In the genomic region with DNA sequence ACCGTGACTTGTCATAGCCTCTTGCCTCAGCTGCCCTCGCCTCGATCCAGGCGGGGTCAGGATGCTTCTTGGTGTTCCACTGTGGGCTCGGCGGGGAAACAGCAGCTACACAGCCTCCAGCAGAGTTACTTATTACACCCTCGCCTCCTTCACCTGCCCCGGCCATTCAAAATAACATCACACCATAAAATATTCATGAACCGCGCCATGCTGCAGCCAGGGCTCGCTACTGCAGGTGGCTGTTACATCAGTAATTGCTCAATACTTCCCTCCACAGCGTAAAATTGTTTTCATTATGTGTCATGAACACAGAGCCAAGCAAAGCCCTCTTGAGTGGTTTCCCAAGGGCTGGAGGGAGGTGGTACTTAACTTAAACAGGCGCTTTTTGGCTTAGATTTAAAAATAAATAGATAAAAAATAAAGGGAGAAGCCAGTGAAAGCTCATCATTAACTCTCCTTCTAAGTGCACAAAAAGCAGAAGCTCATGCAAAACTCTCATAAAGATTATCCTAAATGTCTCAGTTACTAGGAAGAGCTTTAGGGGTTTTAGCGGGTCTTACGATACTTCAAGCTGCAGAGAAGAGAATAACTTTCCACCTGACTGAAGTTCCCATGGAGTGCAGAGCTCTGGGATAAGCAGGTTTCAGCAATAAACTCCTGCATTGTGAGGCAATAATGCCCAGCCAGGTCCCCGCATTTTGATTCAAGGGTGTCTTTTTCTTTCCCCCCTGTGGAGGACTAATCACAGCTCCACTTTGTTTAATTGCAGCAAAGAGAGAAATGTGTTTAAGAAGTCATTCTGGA, we compare ENCODE assay signal across 12 cellular contexts.
DNase-seq lines count a peak whose midpoint lies in the region; ATAC-seq and TF ChIP-seq lines count a peak whose summit lies in the region.
"Had no signal": no experiment of that assay in that cellular context is flagged by ENCODE, and none has a peak within 500 bp of the region (broad histone marks: within the 10 kb centered on the region; RNA-seq: fewer than 3 reads in every experiment).

No MANE protein-coding gene starts in this region.

- TF ChIP-seq CTCF in kidney epithelial cell (IDR thresholded peaks at IDR 0.05; ENCODE audit: insufficient read depth, low read length, poor library complexity, severe bottlenecking): peak; percentile 30
- no peak for TF ChIP-seq CTCF in GM10266 (IDR thresholded peaks at IDR 0.05; ENCODE audit: control insufficient read depth, insufficient read depth, low read depth, missing control alignments)

- peak overlapping the region; percentile 37 for H3K9ac ChIP-seq in NT2/D1 (ENCODE audit: insufficient read length, low read depth)

- H3K36me3 ChIP-seq in NT2/D1 (ENCODE audit: insufficient read depth, insufficient read length, low read length) (no peaks in the 10 kb centered on the region), kidney epithelial cell (ENCODE audit: control insufficient read depth, insufficient read depth, low read length) (no peaks in the 10 kb centered on the region)
- H3K36me3 ChIP-seq: ascending aorta had no signal

- intact Hi-C loops in activated T-helper 2 cell treated with anti-CD3 and anti-CD28 coated beads, Interferon-gamma antibody, Interleukin-2, Interleukin-4, amounts not matched to agents 10 μg/mL and 5 μg/mL and 100 μg/mL, durations not matched to agents 14 hours and 24 hours and 36 hours (cut with micrococcal nuclease): no loop called here

- no peaks in the 10 kb centered on the region for H3K9me3 Mint-ChIP-seq in activated T-helper 2 cell treated with anti-CD3 and anti-CD28 coated beads, Interferon-gamma antibody, Interleukin-2, Interleukin-4, amounts not matched to agents 10 μg/mL and 5 μg/mL and 100 μg/mL, durations not matched to agents 14 hours and 24 hours and 36 hours

- no peak overlapping the region for H3K4me3 Mint-ChIP-seq in activated T-helper 2 cell treated with anti-CD3 and anti-CD28 coated beads, Interferon-gamma antibody, Interleukin-2, Interleukin-4, amounts not matched to agents 10 μg/mL and 5 μg/mL and 100 μg/mL, durations not matched to agents 14 hours and 24 hours and 36 hours (ENCODE audit: low read depth)

- ATAC-seq in GM19395 (IDR thresholded peaks at IDR 0.05; ENCODE audit: unreplicated experiment) (no peak), GM18907 (IDR thresholded peaks at IDR 0.05; ENCODE audit: unreplicated experiment) (no peak)
- ATAC-seq: HCT116 had no signal

- H3K9me3 ChIP-seq in NT2/D1 (ENCODE audit: insufficient read depth, low read length): no peaks in the 10 kb centered on the region
- H3K9me3 ChIP-seq: ascending aorta had no signal

- H3K4me1 Mint-ChIP-seq in activated T-helper 2 cell treated with anti-CD3 and anti-CD28 coated beads, Interferon-gamma antibody, Interleukin-2, Interleukin-4, amounts not matched to agents 10 μg/mL and 5 μg/mL and 100 μg/mL, durations not matched to agents 14 hours and 24 hours and 36 hours (ENCODE audit: low read depth): no peaks in the 10 kb centered on the region

- DNase-seq in Caki2 (ENCODE audit: low read depth) (peak; percentile 78), NCI-H1105 treated with DMSO at 0.1 percent for 48 hours (lab: John Stamatoyannopoulos, UW) (peak; percentile 89), NT2/D1 (ENCODE audit: low read depth, low spot score) (peak; percentile 28), kidney epithelial cell (ENCODE audit: low read depth) (peak; percentile 79), GM10266 (ENCODE audit: extremely low spot score) (no peak)
- no peak for DNase-seq in activated T-helper 2 cell treated with anti-CD3 and anti-CD28 coated beads, Interferon-gamma antibody, Interleukin-2, Interleukin-4, amounts not matched to agents 10 μg/mL and 5 μg/mL and 100 μg/mL, durations not matched to agents 14 hours and 24 hours and 36 hours (ENCODE audit: low spot score)
- DNase-seq: stimulated activated CD4-positive, alpha-beta T cell treated with anti-CD3 and anti-CD28 coated beads, Interleukin-1b, Interleukin-23, amount 100 ng/mL, for 48 hours; substantia nigra had no signal

- no peaks in the 10 kb centered on the region for H3K27me3 ChIP-seq in NT2/D1 (ENCODE audit: insufficient read depth, insufficient read length)
- H3K27me3 ChIP-seq in kidney epithelial cell (ENCODE audit: control insufficient read depth, insufficient read depth, low read length): no peaks in the 10 kb centered on the region
- H3K27me3 ChIP-seq: ascending aorta had no signal

- in situ Hi-C loops in Caki2 (cut with HindIII; ENCODE audit: low pct_unique_long_range_greater_than_20kb, low sequenced_read_pairs): no loop called here

- H3K36me3 Mint-ChIP-seq in activated T-helper 2 cell treated with anti-CD3 and anti-CD28 coated beads, Interferon-gamma antibody, Interleukin-2, Interleukin-4, amounts not matched to agents 10 μg/mL and 5 μg/mL and 100 μg/mL, durations not matched to agents 14 hours and 24 hours and 36 hours (ENCODE audit: low read depth): no peaks in the 10 kb centered on the region

- no peak overlapping the region for H3K27ac Mint-ChIP-seq in activated T-helper 2 cell treated with anti-CD3 and anti-CD28 coated beads, Interferon-gamma antibody, Interleukin-2, Interleukin-4, amounts not matched to agents 10 μg/mL and 5 μg/mL and 100 μg/mL, durations not matched to agents 14 hours and 24 hours and 36 hours

- no peaks in the 10 kb centered on the region for H3K27me3 Mint-ChIP-seq in activated T-helper 2 cell treated with anti-CD3 and anti-CD28 coated beads, Interferon-gamma antibody, Interleukin-2, Interleukin-4, amounts not matched to agents 10 μg/mL and 5 μg/mL and 100 μg/mL, durations not matched to agents 14 hours and 24 hours and 36 hours (ENCODE audit: low read depth)

- H3K4me1 ChIP-seq in NT2/D1 (ENCODE audit: insufficient read depth, insufficient read length): peaks cover 3% of the 10 kb centered on the region
- H3K4me1 ChIP-seq: ascending aorta had no signal

- H3K4me3 ChIP-seq in NT2/D1 (ENCODE audit: insufficient read length, low read depth): no peak overlapping the region
- no peak overlapping the region for H3K4me3 ChIP-seq in kidney epithelial cell (ENCODE audit: low read depth, low read length)
- H3K4me3 ChIP-seq: ascending aorta had no signal

Comparison
In these comparisons a context has a peak if more than half of its experiments do, and no peak if none do; other contexts are left out.
1. DNase-seq: peak in Caki2 (single experiment), NCI-H1105 treated with DMSO at 0.1 percent for 48 hours (single experiment), NT2/D1 (single experiment) and kidney epithelial cell (single experiment); none in GM10266 (single experiment) and activated T-helper 2 cell treated with anti-CD3 and anti-CD28 coated beads, Interferon-gamma antibody, Interleukin-2, Interleukin-4, amounts not matched to agents 10 μg/mL and 5 μg/mL and 100 μg/mL, durations not matched to agents 14 hours and 24 hours and 36 hours (single experiment).